2 cellular contexts compared by ENCODE assay signal in genomic region chr5:176577312-176578176, GRCh38.
TF ChIP-seq lines count a peak whose summit lies in the region.

No MANE protein-coding gene starts in this region.

TF ChIP-seq in H1, 55 proteins besides CTCF, POLR2A, EP300 and RAD21:
- no peak for TF ChIP-seq FOSL1 (IDR thresholded peaks at IDR 0.05; ENCODE audit: insufficient read depth, low read depth, low read length)
- TF ChIP-seq SP2 (IDR thresholded peaks at IDR 0.05; ENCODE audit: low read length), result no peak
- no peak for TF ChIP-seq SIRT6 (IDR thresholded peaks at IDR 0.05; ENCODE audit: low read length)
- TF ChIP-seq ZNF274 (IDR thresholded peaks at IDR 0.05; ENCODE audit: borderline replicate concordance, extremely low read depth, low read length), result no peak
- TF ChIP-seq BCL11A (IDR thresholded peaks at IDR 0.05; ENCODE audit: low read depth in 2 of 2, low read length in 2 of 2), result no peak
- TF ChIP-seq HDAC2 (IDR thresholded peaks at IDR 0.05; ENCODE audit: borderline replicate concordance in 1 of 2, low read depth in 2 of 2, low read length in 2 of 2), result no peak
- TF ChIP-seq JUN (IDR thresholded peaks at IDR 0.05; ENCODE audit: low read depth, low read length), result no peak
TF ChIP-seq in H1: peak in this region for 0.

TF ChIP-seq in neural cell, 6 proteins besides CTCF, POLR2A, EP300 and RAD21:
- peak; percentile 43 for TF ChIP-seq POLR2AphosphoS5 (IDR thresholded peaks at IDR 0.05)
- TF ChIP-seq MXI1 (conservative IDR thresholded peaks at IDR 0.05; ENCODE audit: poor library complexity, severe bottlenecking), result no peak
- no peak for TF ChIP-seq SMC3 (conservative IDR thresholded peaks at IDR 0.05; ENCODE audit: poor library complexity)
- no peak for TF ChIP-seq REST (IDR thresholded peaks at IDR 0.05; ENCODE audit: borderline replicate concordance)
